18 cellular contexts compared by ENCODE assay signal in genomic region chr2:16284941-16285625, GRCh38.
DNase-seq lines count a peak whose midpoint lies in the region; ATAC-seq, FAIRE-seq and TF ChIP-seq lines count a peak whose summit lies in the region.
"Had no signal": no experiment of that assay in that cellular context is flagged by ENCODE, and none has a peak within 500 bp of the region (broad histone marks: within the 10 kb centered on the region; RNA-seq: fewer than 3 reads in every experiment).

No MANE protein-coding gene starts in this region.

- DNase-seq in D721Med (ENCODE audit: insufficient read length, low spot score) (peak; percentile 41), NCI-H524 (lab: John Stamatoyannopoulos, UW) (peak; percentile 96 to 99), SK-N-DZ (ENCODE audit: low spot score) (peak; percentile 15), urothelium cell line (ENCODE audit: low spot score) (no peak), NCI-H1436 treated with DMSO at 0.1 percent for 48 hours (lab: John Stamatoyannopoulos, UW) (no peak), KBM-7 (no peak)
- DNase-seq: ACHN; C1 segment of cervical spinal cord; Calu3; CD4-positive, alpha-beta T cell; DMS153; EL; HCEC 1CT; HFFc6 had no signal

- no peak for ATAC-seq in GM21786 (IDR thresholded peaks at IDR 0.05; ENCODE audit: unreplicated experiment)

- in situ Hi-C loops in KBM-7 (cut with MboI; ENCODE audit: low pct_unique_long_range_greater_than_20kb, low sequenced_read_pairs), result loop anchor here (25.0 kb wide), 1 partner anchor 348 kb away; the partner anchor contains the start of gene MYCN

- no peak for TF ChIP-seq CTCF in D721Med (IDR thresholded peaks at IDR 0.05; ENCODE audit: insufficient read depth, missing control alignments)

- FAIRE-seq in D721Med (lab: Jason Lieb, UNC), result peak; percentile 87
- peak; percentile 9 for FAIRE-seq in urothelium cell line (lab: Jason Lieb, UNC)
- FAIRE-seq: G401.6, GM12891, GM19239 had no signal

Comparison
In these comparisons a context has a peak if more than half of its experiments do, and no peak if none do; other contexts are left out.
1. DNase-seq: peak in D721Med (single experiment), NCI-H524 (2 of 2) and SK-N-DZ (single experiment); none in urothelium cell line (single experiment), NCI-H1436 treated with DMSO at 0.1 percent for 48 hours (single experiment) and KBM-7 (single experiment).